ENCODE assay signal across 25 cellular contexts in genomic region chr5:15515229-15515628, GRCh38. TPM values are rescaled to one million over a fixed set of nuclear protein-coding genes. Genes with fewer than 3 reads are reported as not detected.
DNase-seq lines count a peak whose midpoint lies in the region; ATAC-seq and TF ChIP-seq lines count a peak whose summit lies in the region.
"Had no signal": no experiment of that assay in that cellular context is flagged by ENCODE, and none has a peak within 500 bp of the region (broad histone marks: within the 10 kb centered on the region; RNA-seq: fewer than 3 reads in every experiment).

No MANE protein-coding gene starts in this region.

- H3K4me1 ChIP-seq in heart left ventricle = peaks cover 0 to 39% (median 24%) of the 10 kb centered on the region in 12 donors
- H3K4me1 ChIP-seq in right atrium auricular region = peaks cover 0 to 22% of the 10 kb centered on the region in 2 donors
- H3K4me1 ChIP-seq in osteoblast (ENCODE audit: insufficient read depth, low read length) = peaks cover 12% of the 10 kb centered on the region

- WGBS in heart left ventricle, 4 donors = 65 to 80% (median 75%) methylated on average over 1 of the region's 1 CpG

- H3K4me2 ChIP-seq in osteoblast (ENCODE audit: insufficient read depth, low read length) = no peak overlapping the region
- H3K4me2 ChIP-seq: BLaER1 had no signal

- H3K27me3 ChIP-seq in heart left ventricle (no peaks in the 10 kb centered on the region), right atrium auricular region (no peaks in the 10 kb centered on the region), osteoblast (ENCODE audit: insufficient read depth, low read length) (no peaks in the 10 kb centered on the region)
- H3K27me3 ChIP-seq: BLaER1, thyroid gland had no signal

- peaks cover 22% of the 10 kb centered on the region for H4K20me1 ChIP-seq in osteoblast (ENCODE audit: insufficient read depth, low read length)
- H4K20me1 ChIP-seq: BLaER1 had no signal

- ATAC-seq in heart left ventricle = peak in 3 of 4 donors; percentile 33 to 55 (median 42)
- ATAC-seq: left lobe of liver; naive thymus-derived CD8-positive, alpha-beta T cell had no signal

- intact Hi-C loops in heart left ventricle (cut with DNase I) = no loop called here

- peaks cover 68% of the 10 kb centered on the region for H3K79me2 ChIP-seq in osteoblast (ENCODE audit: insufficient read depth, low read length)

- TF ChIP-seq POLR2A in heart left ventricle (IDR thresholded peaks at IDR 0.05) = no peak

- H3K36me3 ChIP-seq in heart left ventricle = no peaks in the 10 kb centered on the region
- H3K36me3 ChIP-seq in right atrium auricular region = no peaks in the 10 kb centered on the region
- no peaks in the 10 kb centered on the region for H3K36me3 ChIP-seq in osteoblast (ENCODE audit: insufficient read depth, low read length)
- H3K36me3 ChIP-seq: BLaER1, thyroid gland had no signal

- DNase-seq in heart left ventricle = no peak
- DNase-seq in right atrium auricular region (ENCODE audit: low spot score) = no peak
- peak; percentile 25 for DNase-seq in cerebellar cortex (ENCODE audit: low spot score)
- peak; percentile 11 for DNase-seq in fibroblast of pulmonary artery (ENCODE audit: low read depth)
- no peak for DNase-seq in osteoblast (ENCODE audit: insufficient read length, low spot score, missing footprints)
- DNase-seq in effector CD4-positive, alpha-beta T cell = no peak
- DNase-seq in GM10266 (ENCODE audit: extremely low spot score) = no peak
- DNase-seq in NCI-H1417 (lab: John Stamatoyannopoulos, UW) = no peak
- DNase-seq: activated CD4-positive, alpha-beta T cell treated with anti-CD3 and anti-CD28 coated beads, Interleukin-2, amount 10 ng/mL, durations not matched to agents 7 days and 5 days; activated naive CD4-positive, alpha-beta T cell; activated T-cell treated with anti-CD3 and anti-CD28 coated beads, Interleukin-2, amount 50 U/mL, for 48 hours; cerebellar nuclear complex; effector CD8-positive, alpha-beta T cell; H7; naive thymus-derived CD8-positive, alpha-beta T cell; NCI-H1048; NCI-H2029; NCI-H774; nucleus accumbens; small intestine; thyroid gland had no signal

- H3K4me3 ChIP-seq in heart left ventricle (no peak overlapping the region), right atrium auricular region (no peak overlapping the region), fibroblast of pulmonary artery (replicated peaks; ENCODE audit: low read depth, low read length) (no peak overlapping the region), osteoblast (ENCODE audit: insufficient read depth, low read length) (no peak overlapping the region)
- H3K4me3 ChIP-seq: BLaER1, thyroid gland had no signal

- H3K9me3 ChIP-seq in heart left ventricle (no peaks in the 10 kb centered on the region), right atrium auricular region (no peaks in the 10 kb centered on the region), osteoblast (ENCODE audit: low read depth, low read length) (no peaks in the 10 kb centered on the region)
- H3K9me3 ChIP-seq: BLaER1, thyroid gland had no signal

- peak in 6 of 12 donors; percentile 7 to 40 (median 22) for TF ChIP-seq CTCF in heart left ventricle (IDR thresholded peaks at IDR 0.05)
- peak in 1 of 2 donors; percentile 32 for TF ChIP-seq CTCF in right atrium auricular region (IDR thresholded peaks at IDR 0.05)
- no peak for TF ChIP-seq CTCF in fibroblast of pulmonary artery (IDR thresholded peaks at IDR 0.05; ENCODE audit: low read length, missing control alignments)
- TF ChIP-seq CTCF in osteoblast (IDR thresholded peaks at IDR 0.05; ENCODE audit: extremely low read depth, low read depth, low read length) = no peak
- TF ChIP-seq CTCF in GM10266 (IDR thresholded peaks at IDR 0.05; ENCODE audit: control insufficient read depth, insufficient read depth, low read depth, missing control alignments) = no peak

- H3K27ac ChIP-seq in heart left ventricle (no peak overlapping the region), right atrium auricular region (no peak overlapping the region), osteoblast (ENCODE audit: low read depth, low read length) (no peak overlapping the region)
- H3K27ac ChIP-seq: BLaER1, epithelial cell of prostate, thyroid gland had no signal

- no peak overlapping the region for H2AFZ ChIP-seq in osteoblast (ENCODE audit: low read length)

RNA-seq across cellular contexts. Expression of gene FBXL7, which starts 15.2 kb away (rescaled TPM):
- total RNA-seq in heart left ventricle (10 to 100 TPM; 17.6 to 27.6 (median 24.5) TPM), right atrium auricular region (10 to 100 TPM; 16.6 to 18.4 TPM), osteoblast (13.4 and 14.4 TPM in 2 replicates)
- polyA plus RNA-seq in heart left ventricle = 10 to 100 TPM in 1 of 2 donors, 1 to 10 TPM in 1; 8.7 to 13.2 TPM
- total RNA-seq: activated CD4-positive, alpha-beta T cell treated with anti-CD3 and anti-CD28 coated beads, Interleukin-2, amount 10 ng/mL, durations not matched to agents 7 days and 5 days; naive thymus-derived CD8-positive, alpha-beta T cell had no signal
- polyA plus RNA-seq: IgD-negative memory B cell; naive thymus-derived CD8-positive, alpha-beta T cell had no signal

Comparison
In these comparisons a context has a peak if more than half of its experiments do, and no peak if none do; other contexts are left out.
1. DNase-seq: peak in cerebellar cortex (single experiment) and fibroblast of pulmonary artery (single experiment); none in heart left ventricle (0 of 5), right atrium auricular region (single experiment), osteoblast (single experiment), effector CD4-positive, alpha-beta T cell (single experiment), GM10266 (single experiment) and NCI-H1417 (0 of 3).